1 cellular context compared by ENCODE assay signal in the genomic region with DNA sequence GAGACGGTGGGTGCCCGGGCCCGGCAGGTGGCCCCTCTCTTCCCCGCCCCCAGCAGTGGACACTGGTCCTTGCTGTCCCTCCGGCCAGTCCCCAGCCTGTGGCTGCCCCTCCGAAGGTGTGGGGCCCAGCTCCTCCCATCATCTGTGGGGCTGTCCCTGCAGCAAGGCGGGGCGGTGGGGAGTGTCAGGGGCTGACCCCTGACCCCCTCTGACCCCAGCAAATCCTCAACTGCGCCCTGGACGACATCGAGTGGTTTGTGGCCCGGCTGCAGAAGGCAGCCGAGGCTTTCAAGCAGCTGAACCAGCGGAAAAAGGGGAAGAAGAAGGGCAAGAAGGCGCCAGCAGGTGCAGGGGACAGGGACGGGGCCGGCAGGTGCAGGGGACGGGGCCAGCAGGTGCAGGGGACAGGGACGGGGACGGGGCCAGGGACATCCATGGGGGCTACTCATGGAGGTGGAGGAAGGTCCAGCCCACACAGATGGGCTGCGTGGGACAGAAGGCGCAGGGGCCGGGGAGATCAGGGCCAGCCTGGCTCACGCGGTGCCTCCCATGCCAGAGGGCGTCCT.
TF ChIP-seq lines count a peak whose summit lies in the region.

No MANE protein-coding gene starts in this region.

TF ChIP-seq in GM12878, 131 proteins besides CTCF, POLR2A, EP300 and RAD21:
- TF ChIP-seq ZNF217 (IDR thresholded peaks at IDR 0.05) (no peak), NR2F1 (conservative IDR thresholded peaks at IDR 0.05) (peak; percentile 84), SRF (IDR thresholded peaks at IDR 0.05; ENCODE audit: low read depth in 2 of 2, low read length in 2 of 2) (no peak), JUNB (IDR thresholded peaks at IDR 0.05) (no peak), NR2C1 (IDR thresholded peaks at IDR 0.05) (peak; percentile 35), GATAD2B (conservative IDR thresholded peaks at IDR 0.05; ENCODE audit: low read depth) (0 out of 2 replicates have a peak, but pooled peaks have one; percentile 17), NFYA (IDR thresholded peaks at IDR 0.05; ENCODE audit: borderline replicate concordance, low read depth, low read length) (no peak), SREBF2 (IDR thresholded peaks at IDR 0.05; ENCODE audit: low read length) (no peak), TCF12 (IDR thresholded peaks at IDR 0.05; ENCODE audit: low read depth, low read length) (peak; percentile 76), SP1 (IDR thresholded peaks at IDR 0.05; ENCODE audit: low read depth, low read length) (no peak), SMAD5 (IDR thresholded peaks at IDR 0.05; ENCODE audit: low read depth) (no peak), PAX8 (IDR thresholded peaks at IDR 0.05) (no peak), ZSCAN29 (IDR thresholded peaks at IDR 0.05) (no peak), CREB1 (IDR thresholded peaks at IDR 0.05; ENCODE audit: low read depth) (no peak)
- TF ChIP-seq, protein P1, sequence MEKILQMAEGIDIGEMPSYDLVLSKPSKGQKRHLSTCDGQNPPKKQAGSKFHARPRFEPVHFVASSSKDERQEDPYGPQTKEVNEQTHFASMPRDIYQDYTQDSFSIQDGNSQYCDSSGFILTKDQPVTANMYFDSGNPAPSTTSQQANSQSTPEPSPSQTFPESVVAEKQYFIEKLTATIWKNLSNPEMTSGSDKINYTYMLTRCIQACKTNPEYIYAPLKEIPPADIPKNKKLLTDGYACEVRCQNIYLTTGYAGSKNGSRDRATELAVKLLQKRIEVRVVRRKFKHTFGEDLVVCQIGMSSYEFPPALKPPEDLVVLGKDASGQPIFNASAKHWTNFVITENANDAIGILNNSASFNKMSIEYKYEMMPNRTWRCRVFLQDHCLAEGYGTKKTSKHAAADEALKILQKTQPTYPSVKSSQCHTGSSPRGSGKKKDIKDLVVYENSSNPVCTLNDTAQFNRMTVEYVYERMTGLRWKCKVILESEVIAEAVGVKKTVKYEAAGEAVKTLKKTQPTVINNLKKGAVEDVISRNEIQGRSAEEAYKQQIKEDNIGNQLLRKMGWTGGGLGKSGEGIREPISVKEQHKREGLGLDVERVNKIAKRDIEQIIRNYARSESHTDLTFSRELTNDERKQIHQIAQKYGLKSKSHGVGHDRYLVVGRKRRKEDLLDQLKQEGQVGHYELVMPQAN (conservative IDR thresholded peaks at IDR 0.05) = no peak
